ENCODE assay signal across 8 cellular contexts in genomic region chr1:32178380-32179192, GRCh38. TPM values are rescaled to one million over a fixed set of nuclear protein-coding genes. Genes with fewer than 3 reads are reported as not detected.
A peak's percentile ranks its signal among the peaks of the same experiment; 100 is the strongest.
DNase-seq lines count a peak whose midpoint lies in the region; ATAC-seq and TF ChIP-seq lines count a peak whose summit lies in the region.

No MANE protein-coding gene starts in this region.

- peak overlapping the region; percentile 83 for H3K4me2 ChIP-seq in mesendoderm (ENCODE audit: low read length)

- H2AK5ac ChIP-seq in mesendoderm (ENCODE audit: low read length), result no peak overlapping the region

- H2BK120ac ChIP-seq in mesendoderm (ENCODE audit: low read depth, low read length), result no peak overlapping the region

- no peak overlapping the region for H2BK5ac ChIP-seq in mesendoderm (ENCODE audit: low read length)

- H3K27me3 ChIP-seq in left ventricle myocardium inferior (ENCODE audit: low read depth), result no peaks in the 10 kb centered on the region
- H3K27me3 ChIP-seq in mesendoderm (ENCODE audit: insufficient read depth, low read length, poor library complexity), result no peaks in the 10 kb centered on the region

- H3K4me3 ChIP-seq in left ventricle myocardium inferior (peak overlapping the region; percentile 73), mesendoderm (ENCODE audit: low read length) (no peak overlapping the region)

- DNase-seq in left ventricle myocardium inferior, result no peak
- no peak for DNase-seq in Right ventricle myocardium inferior (ENCODE audit: missing footprints)
- peak; percentile 34 for DNase-seq in amniotic epithelial cell (ENCODE audit: low read depth)
- no peak for DNase-seq in mesendoderm

- H3K18ac ChIP-seq in mesendoderm (ENCODE audit: low read length), result no peak overlapping the region

- no peak overlapping the region for H2BK15ac ChIP-seq in mesendoderm (replicated peaks; ENCODE audit: low read depth)

- WGBS in mesendoderm (ENCODE audit: extremely low coverage, insufficient coverage, low lambda C conversion rate), result no CpG with 5 or more reads among the region's 7 CpGs

- H3K4me1 ChIP-seq in left ventricle myocardium inferior (peaks cover 49% of the 10 kb centered on the region), mesendoderm (ENCODE audit: control insufficient read depth, low read depth, low read length) (peaks cover 9% of the 10 kb centered on the region)

- peak overlapping the region; percentile 96 for H3K27ac ChIP-seq in left ventricle myocardium inferior (replicated peaks)
- peak overlapping the region; percentile 31 for H3K27ac ChIP-seq in mesendoderm (ENCODE audit: low read depth, low read length)

- no peaks in the 10 kb centered on the region for H3K9me3 ChIP-seq in left ventricle myocardium inferior (replicated peaks)

- H3K56ac ChIP-seq in mesendoderm (ENCODE audit: low read length), result peak overlapping the region; percentile 96

- no peak overlapping the region for H3K23ac ChIP-seq in mesendoderm (ENCODE audit: low read length)

- H3K36me3 ChIP-seq in left ventricle myocardium inferior (peaks cover 32% of the 10 kb centered on the region), mesendoderm (ENCODE audit: control insufficient read depth, insufficient read depth, low read length) (no peaks in the 10 kb centered on the region)

- peak overlapping the region; percentile 96 for H4K8ac ChIP-seq in mesendoderm (ENCODE audit: low read depth, low read length)

- peaks cover 15% of the 10 kb centered on the region for H3K79me1 ChIP-seq in mesendoderm (ENCODE audit: low read length)

- ATAC-seq in Right ventricle myocardium inferior, result no peak
- no peak for ATAC-seq in HG03378 (IDR thresholded peaks at IDR 0.05; ENCODE audit: unreplicated experiment)
- no peak for ATAC-seq in HG03039 (IDR thresholded peaks at IDR 0.05; ENCODE audit: unreplicated experiment)
- no peak for ATAC-seq in GM19395 (IDR thresholded peaks at IDR 0.05; ENCODE audit: unreplicated experiment)
- ATAC-seq in HG03460 (IDR thresholded peaks at IDR 0.05; ENCODE audit: unreplicated experiment), result no peak

- peak overlapping the region; percentile 89 for H3K9ac ChIP-seq in mesendoderm (ENCODE audit: low read length)

- H4K5ac ChIP-seq in mesendoderm (ENCODE audit: low read length), result peak overlapping the region; percentile 21

- TF ChIP-seq CTCF in left ventricle myocardium inferior (IDR thresholded peaks at IDR 0.05; ENCODE audit: borderline replicate concordance), result no peak

- no peak overlapping the region for H3K4ac ChIP-seq in mesendoderm (ENCODE audit: low read depth, low read length)

- peaks cover 19% of the 10 kb centered on the region for H3K79me2 ChIP-seq in mesendoderm (ENCODE audit: control insufficient read depth, insufficient read depth, low read length)

- intact Hi-C loops in left ventricle myocardium inferior (cut with micrococcal nuclease), result no loop called here
- intact Hi-C loops in Right ventricle myocardium inferior (cut with DNase I), result loop anchor here (1.0 to 5.0 kb wide), 2 partner anchors 70 to 106 kb away; partner anchors contain the start of genes KPNA6 and TMEM39B

RNA-seq across cellular contexts. Expression of gene TXLNA, which starts 0.9 kb away (rescaled TPM):
- total RNA-seq in left ventricle myocardium inferior (17.2 TPM), Right ventricle myocardium inferior (17.4 TPM)
- polyA plus RNA-seq in mesendoderm (2013, experiment 1 of 2), result 29.1 TPM
- 28.4 TPM for polyA plus RNA-seq in mesendoderm (2013, experiment 2 of 2)

RNA-seq across cellular contexts. Expression of gene CCDC28B, which starts 21.8 kb away (rescaled TPM):
- 16.7 TPM for total RNA-seq in left ventricle myocardium inferior
- 25.8 TPM for total RNA-seq in Right ventricle myocardium inferior
- polyA plus RNA-seq in mesendoderm (2013, experiment 1 of 2), result 12.9 TPM
- 12.8 TPM for polyA plus RNA-seq in mesendoderm (2013, experiment 2 of 2)

RNA-seq across cellular contexts. Expression of gene IQCC, which starts 26.9 kb away (rescaled TPM):
- total RNA-seq in left ventricle myocardium inferior, result 0.71 TPM
- total RNA-seq in Right ventricle myocardium inferior, result 0.81 TPM
- 3.1 TPM for polyA plus RNA-seq in mesendoderm (2013, experiment 1 of 2)
- polyA plus RNA-seq in mesendoderm (2013, experiment 2 of 2), result 2.8 TPM

RNA-seq across cellular contexts. Expression of gene DCDC2B, which starts 30.3 kb away (rescaled TPM):
- total RNA-seq in left ventricle myocardium inferior, result not detected
- not detected for total RNA-seq in Right ventricle myocardium inferior
- not detected for polyA plus RNA-seq in mesendoderm (2013, experiment 1 of 2)
- polyA plus RNA-seq in mesendoderm (2013, experiment 2 of 2), result not detected

RNA-seq across cellular contexts. Expression of gene TMEM234, which starts 43.6 kb away (rescaled TPM):
- total RNA-seq in left ventricle myocardium inferior, result 10.9 TPM
- total RNA-seq in Right ventricle myocardium inferior, result 8.8 TPM
- polyA plus RNA-seq in mesendoderm (2013, experiment 1 of 2), result 7.2 TPM
- polyA plus RNA-seq in mesendoderm (2013, experiment 2 of 2), result 7.4 TPM
